Comparison of ENCODE assay signal across 12 cellular contexts in the genomic region with DNA sequence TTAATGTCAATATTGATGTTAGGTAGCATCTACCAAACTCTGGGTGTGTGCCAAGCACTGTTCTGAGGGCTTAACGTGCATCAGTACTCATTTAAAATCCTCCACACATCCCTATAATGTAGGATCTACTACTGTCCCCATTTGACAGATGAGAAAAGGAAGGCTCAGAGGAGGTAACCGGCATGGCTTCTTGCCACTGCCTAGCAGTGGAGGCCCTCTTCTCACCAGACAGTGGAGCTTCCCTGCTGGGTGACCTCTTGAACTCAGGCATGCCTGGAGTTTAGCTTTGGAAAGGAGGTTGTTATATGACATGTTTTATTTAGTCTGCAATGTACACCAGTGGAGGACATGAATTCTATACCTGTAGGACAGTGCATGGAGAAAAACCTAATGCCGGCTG. TPM values are rescaled to one million over a fixed set of nuclear protein-coding genes. Genes with fewer than 3 reads are reported as not detected.
A peak's percentile ranks its signal among the peaks of the same experiment; 100 is the strongest.
DNase-seq lines count a peak whose midpoint lies in the region; ATAC-seq and TF ChIP-seq lines count a peak whose summit lies in the region.
"Had no signal": no experiment of that assay in that cellular context is flagged by ENCODE, and none has a peak within 500 bp of the region (broad histone marks: within the 10 kb centered on the region; RNA-seq: fewer than 3 reads in every experiment).

No MANE protein-coding gene starts in this region.

- H3K4me3 Mint-ChIP-seq in CD8-positive, alpha-beta T cell: peak overlapping the region; percentile 87
- H3K4me3 Mint-ChIP-seq in natural killer cell treated with Interleukin-12 subunit alpha and Interleukin-12 subunit beta and Interleukin-15 and Interleukin-18, amount 100 ng/mL, for 72 hours: peak overlapping the region; percentile 94

- no peak for TF ChIP-seq CTCF in CD8-positive, alpha-beta T cell (IDR thresholded peaks at IDR 0.05)
- TF ChIP-seq CTCF in HFF-Myc (IDR thresholded peaks at IDR 0.05; ENCODE audit: low read depth, low read length, missing control alignments) (no peak), choroid plexus epithelial cell (conservative IDR thresholded peaks at IDR 0.05; ENCODE audit: low read depth, low read length) (no peak)

- CTCF ChIA-PET in CD8-positive, alpha-beta T cell (lab: Charles Lee): interaction anchor here (0.8 to 1.2 kb wide), 2 partner anchors 31 to 57 kb away, joined by 3 to 4 read pairs; no protein-coding TSS in a partner anchor
- CTCF ChIA-PET in HEK293T (lab: Yijun Ruan, JAX): no interaction called here

- peaks cover 16% of the 10 kb centered on the region for H3K4me1 ChIP-seq in CD8-positive, alpha-beta T cell (ENCODE audit: insufficient read depth, low read length)

- no peaks in the 10 kb centered on the region for H3K27me3 ChIP-seq in CD8-positive, alpha-beta T cell (ENCODE audit: insufficient read depth, low read length)

- H3K27ac ChIP-seq in CD8-positive, alpha-beta T cell (ENCODE audit: low read depth, low read length): no peak overlapping the region
- H3K27ac ChIP-seq: thoracic aorta had no signal

- H3K36me3 ChIP-seq in CD8-positive, alpha-beta T cell (ENCODE audit: insufficient read depth, low read length): no peaks in the 10 kb centered on the region
- H3K36me3 ChIP-seq: thoracic aorta had no signal

- peaks cover 18% of the 10 kb centered on the region for H3K36me3 Mint-ChIP-seq in CD8-positive, alpha-beta T cell
- H3K36me3 Mint-ChIP-seq in natural killer cell treated with Interleukin-12 subunit alpha and Interleukin-12 subunit beta and Interleukin-15 and Interleukin-18, amount 100 ng/mL, for 72 hours: peaks cover 25% of the 10 kb centered on the region

- no peaks in the 10 kb centered on the region for H3K9me3 ChIP-seq in CD8-positive, alpha-beta T cell (ENCODE audit: low read length)
- H3K9me3 ChIP-seq: thoracic aorta had no signal

- ATAC-seq in CD8-positive, alpha-beta T cell: no peak
- ATAC-seq in natural killer cell treated with Interleukin-12 subunit alpha and Interleukin-12 subunit beta and Interleukin-15 and Interleukin-18, amount 100 ng/mL, for 72 hours: no peak
- no peak for ATAC-seq in HG02885 (IDR thresholded peaks at IDR 0.05; ENCODE audit: poor library complexity, unreplicated experiment)

- H3K27ac Mint-ChIP-seq in CD8-positive, alpha-beta T cell: no peak overlapping the region
- H3K27ac Mint-ChIP-seq in natural killer cell treated with Interleukin-12 subunit alpha and Interleukin-12 subunit beta and Interleukin-15 and Interleukin-18, amount 100 ng/mL, for 72 hours: peak overlapping the region in 1 of 2 donors; percentile 20

- intact Hi-C loops in CD8-positive, alpha-beta T cell (cut with DNase I, micrococcal nuclease): loop anchor here (5.0 kb wide), 5 partner anchors 40 to 275 kb away; a partner anchor contains a TSS

- H3K9me3 Mint-ChIP-seq in CD8-positive, alpha-beta T cell: no peaks in the 10 kb centered on the region
- no peaks in the 10 kb centered on the region for H3K9me3 Mint-ChIP-seq in natural killer cell treated with Interleukin-12 subunit alpha and Interleukin-12 subunit beta and Interleukin-15 and Interleukin-18, amount 100 ng/mL, for 72 hours

- POLR2A ChIA-PET in CD8-positive, alpha-beta T cell (lab: Charles Lee): no interaction called here
- POLR2A ChIA-PET in HEK293T (lab: Yijun Ruan, JAX): no interaction called here

- H3K4me1 Mint-ChIP-seq in CD8-positive, alpha-beta T cell (ENCODE audit: low read depth): peaks cover 29% of the 10 kb centered on the region
- peaks cover 15 to 48% of the 10 kb centered on the region in 2 donors for H3K4me1 Mint-ChIP-seq in natural killer cell treated with Interleukin-12 subunit alpha and Interleukin-12 subunit beta and Interleukin-15 and Interleukin-18, amount 100 ng/mL, for 72 hours (ENCODE audit: low read depth in 2 of 2)

- no peak for DNase-seq in CD8-positive, alpha-beta T cell
- DNase-seq in HFF-Myc (ENCODE audit: extremely low read depth, low read depth): no peak
- peak; percentile 52 for DNase-seq in choroid plexus epithelial cell (ENCODE audit: low read depth)
- DNase-seq in natural killer cell treated with Interleukin-12 subunit alpha and Interleukin-12 subunit beta and Interleukin-15 and Interleukin-18, amount 100 ng/mL, for 72 hours (ENCODE audit: low spot score): no peak
- no peak for DNase-seq in HEK293T (ENCODE audit: extremely low spot score)
- no peak for DNase-seq in glomerular visceral epithelial cell (ENCODE audit: extremely low spot score)
- DNase-seq in stimulated activated CD4-positive, alpha-beta T cell treated with anti-CD3 and anti-CD28 coated beads, Interleukin-15, amount 100 ng/mL, for 24 hours: no peak
- DNase-seq: activated naive CD4-positive, alpha-beta T cell treated with Interleukin-2 at 50 U/mL for 16 hours; NCI-H1930; stimulated activated CD4-positive, alpha-beta T cell treated with anti-CD3 and anti-CD28 coated beads, Interleukin-4, amount 100 ng/mL, for 1 hour had no signal

- H3K27me3 Mint-ChIP-seq in CD8-positive, alpha-beta T cell (ENCODE audit: low read depth): no peaks in the 10 kb centered on the region
- peaks cover 11 to 14% of the 10 kb centered on the region in 2 donors for H3K27me3 Mint-ChIP-seq in natural killer cell treated with Interleukin-12 subunit alpha and Interleukin-12 subunit beta and Interleukin-15 and Interleukin-18, amount 100 ng/mL, for 72 hours

- no peak overlapping the region for H3K4me3 ChIP-seq in CD8-positive, alpha-beta T cell (ENCODE audit: low read depth, low read length)
- H3K4me3 ChIP-seq in HFF-Myc (replicated peaks; ENCODE audit: low read depth, low read length): peak overlapping the region; percentile 92
- no peak overlapping the region for H3K4me3 ChIP-seq in choroid plexus epithelial cell (ENCODE audit: low read depth, low read length)
- H3K4me3 ChIP-seq: thoracic aorta had no signal

TF ChIP-seq in HEK293T, 16 proteins besides CTCF, POLR2A, EP300 and RAD21:
- TF ChIP-seq TARDBP (IDR thresholded peaks at IDR 0.05): no peak
- no peak for TF ChIP-seq CTBP1 (IDR thresholded peaks at IDR 0.05; ENCODE audit: borderline replicate concordance)
- TF ChIP-seq SP1 (IDR thresholded peaks at IDR 0.05): no peak
- no peak for TF ChIP-seq LEF1 (IDR thresholded peaks at IDR 0.05; ENCODE audit: borderline replicate concordance)
- no peak for TF ChIP-seq HDGF (IDR thresholded peaks at IDR 0.05; ENCODE audit: borderline replicate concordance)
- TF ChIP-seq FOXM1 (IDR thresholded peaks at IDR 0.05; ENCODE audit: borderline replicate concordance): no peak
- no peak for TF ChIP-seq NFRKB (IDR thresholded peaks at IDR 0.05)
- TF ChIP-seq, protein P1, sequence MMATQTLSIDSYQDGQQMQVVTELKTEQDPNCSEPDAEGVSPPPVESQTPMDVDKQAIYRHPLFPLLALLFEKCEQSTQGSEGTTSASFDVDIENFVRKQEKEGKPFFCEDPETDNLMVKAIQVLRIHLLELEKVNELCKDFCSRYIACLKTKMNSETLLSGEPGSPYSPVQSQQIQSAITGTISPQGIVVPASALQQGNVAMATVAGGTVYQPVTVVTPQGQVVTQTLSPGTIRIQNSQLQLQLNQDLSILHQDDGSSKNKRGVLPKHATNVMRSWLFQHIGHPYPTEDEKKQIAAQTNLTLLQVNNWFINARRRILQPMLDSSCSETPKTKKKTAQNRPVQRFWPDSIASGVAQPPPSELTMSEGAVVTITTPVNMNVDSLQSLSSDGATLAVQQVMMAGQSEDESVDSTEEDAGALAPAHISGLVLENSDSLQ (IDR thresholded peaks at IDR 0.05): no peak
- TF ChIP-seq ZNF384 (IDR thresholded peaks at IDR 0.05): no peak
- TF ChIP-seq ARNT (IDR thresholded peaks at IDR 0.05): no peak

RNA-seq across cellular contexts. Expression of a gene that starts 2.1 kb away (rescaled TPM):
- 100 to 1,000 TPM; 102 to 106 TPM for total RNA-seq in CD8-positive, alpha-beta T cell
- total RNA-seq in natural killer cell treated with Interleukin-12 subunit alpha and Interleukin-12 subunit beta and Interleukin-15 and Interleukin-18, amount 100 ng/mL, for 72 hours: 100 to 1,000 TPM in 1 of 2 donors, 10 to 100 TPM in 1; 81.6 to 107 TPM
